Comparison of ENCODE assay signal across 1 cellular context in the genomic region with DNA sequence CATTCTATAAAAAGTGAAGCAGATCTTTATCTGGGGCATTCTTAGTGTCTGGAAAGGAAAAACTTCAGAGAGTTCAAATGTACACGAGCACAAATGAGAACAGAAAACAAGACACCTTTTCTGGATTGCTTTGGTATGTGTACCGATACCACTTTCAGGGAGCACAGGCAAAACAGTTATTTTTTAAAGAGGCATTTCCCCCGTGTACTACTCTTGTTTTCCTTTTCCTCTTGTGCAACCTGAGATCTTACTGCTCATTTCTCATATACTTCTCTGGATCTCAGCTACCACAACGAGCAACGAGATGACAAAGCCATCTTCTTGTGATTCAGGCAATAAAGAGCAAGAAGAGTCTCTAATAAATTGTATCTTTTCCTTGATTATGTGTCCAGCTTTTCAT.
TF ChIP-seq lines count a peak whose summit lies in the region.

No MANE protein-coding gene starts in this region.

TF ChIP-seq in GM23338, 12 proteins besides CTCF, POLR2A, EP300 and RAD21 (continued from another document):
- TF ChIP-seq ZNF462 (CRISPR knock-in tag; IDR thresholded peaks at IDR 0.05) (no peak), ZNF331 (CRISPR knock-in tag; IDR thresholded peaks at IDR 0.05; ENCODE audit: low read depth) (no peak), CREB1 (CRISPR knock-in tag; IDR thresholded peaks at IDR 0.05; ENCODE audit: low read depth) (no peak), JUNB (IDR thresholded peaks at IDR 0.05; ENCODE audit: unreplicated experiment) (no peak), EZH2phosphoT487 (IDR thresholded peaks at IDR 0.05; ENCODE audit: unreplicated experiment) (no peak), REST (IDR thresholded peaks at IDR 0.05; ENCODE audit: unreplicated experiment) (no peak)
